1 cellular context compared by ENCODE assay signal in genomic region chr16:20900299-20901067, GRCh38.
TF ChIP-seq lines count a peak whose summit lies in the region.

A gene with protein sequence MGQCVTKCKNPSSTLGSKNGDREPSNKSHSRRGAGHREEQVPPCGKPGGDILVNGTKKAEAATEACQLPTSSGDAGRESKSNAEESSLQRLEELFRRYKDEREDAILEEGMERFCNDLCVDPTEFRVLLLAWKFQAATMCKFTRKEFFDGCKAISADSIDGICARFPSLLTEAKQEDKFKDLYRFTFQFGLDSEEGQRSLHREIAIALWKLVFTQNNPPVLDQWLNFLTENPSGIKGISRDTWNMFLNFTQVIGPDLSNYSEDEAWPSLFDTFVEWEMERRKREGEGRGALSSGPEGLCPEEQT (minus strand): TSS chr16:20900358. CDS start chr16:20862538, 37,820 bp downstream.
LYRM1 (plus strand) TSS chr16:20900771; CDS start chr16:20915556, 14,785 bp downstream.

TF ChIP-seq in HepG2, 621 proteins besides CTCF, POLR2A, EP300 and RAD21 (continued from another document and continues in another):
- TF ChIP-seq, protein P1, sequence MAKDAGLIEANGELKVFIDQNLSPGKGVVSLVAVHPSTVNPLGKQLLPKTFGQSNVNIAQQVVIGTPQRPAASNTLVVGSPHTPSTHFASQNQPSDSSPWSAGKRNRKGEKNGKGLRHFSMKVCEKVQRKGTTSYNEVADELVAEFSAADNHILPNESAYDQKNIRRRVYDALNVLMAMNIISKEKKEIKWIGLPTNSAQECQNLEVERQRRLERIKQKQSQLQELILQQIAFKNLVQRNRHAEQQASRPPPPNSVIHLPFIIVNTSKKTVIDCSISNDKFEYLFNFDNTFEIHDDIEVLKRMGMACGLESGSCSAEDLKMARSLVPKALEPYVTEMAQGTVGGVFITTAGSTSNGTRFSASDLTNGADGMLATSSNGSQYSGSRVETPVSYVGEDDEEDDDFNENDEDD (CRISPR knock-in tag; IDR thresholded peaks at IDR 0.05; ENCODE audit: borderline replicate concordance): 0 out of 2 replicates have a peak, but pooled peaks have one; percentile 53
- TF ChIP-seq, protein P2, sequence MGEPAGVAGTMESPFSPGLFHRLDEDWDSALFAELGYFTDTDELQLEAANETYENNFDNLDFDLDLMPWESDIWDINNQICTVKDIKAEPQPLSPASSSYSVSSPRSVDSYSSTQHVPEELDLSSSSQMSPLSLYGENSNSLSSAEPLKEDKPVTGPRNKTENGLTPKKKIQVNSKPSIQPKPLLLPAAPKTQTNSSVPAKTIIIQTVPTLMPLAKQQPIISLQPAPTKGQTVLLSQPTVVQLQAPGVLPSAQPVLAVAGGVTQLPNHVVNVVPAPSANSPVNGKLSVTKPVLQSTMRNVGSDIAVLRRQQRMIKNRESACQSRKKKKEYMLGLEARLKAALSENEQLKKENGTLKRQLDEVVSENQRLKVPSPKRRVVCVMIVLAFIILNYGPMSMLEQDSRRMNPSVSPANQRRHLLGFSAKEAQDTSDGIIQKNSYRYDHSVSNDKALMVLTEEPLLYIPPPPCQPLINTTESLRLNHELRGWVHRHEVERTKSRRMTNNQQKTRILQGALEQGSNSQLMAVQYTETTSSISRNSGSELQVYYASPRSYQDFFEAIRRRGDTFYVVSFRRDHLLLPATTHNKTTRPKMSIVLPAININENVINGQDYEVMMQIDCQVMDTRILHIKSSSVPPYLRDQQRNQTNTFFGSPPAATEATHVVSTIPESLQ (CRISPR knock-in tag; conservative IDR thresholded peaks at IDR 0.05): no peak
- no peak for TF ChIP-seq NFIC (IDR thresholded peaks at IDR 0.05; ENCODE audit: low read length)
- TF ChIP-seq HNRNPLL (IDR thresholded peaks at IDR 0.05; ENCODE audit: low read depth, low read length, poor library complexity, severe bottlenecking): peak; percentile 96
- TF ChIP-seq SIN3B (IDR thresholded peaks at IDR 0.05; ENCODE audit: low read length): no peak
- peak; percentile 58; the same call in 1 of the 2 replicates for TF ChIP-seq SIN3A (IDR thresholded peaks at IDR 0.05; ENCODE audit: borderline replicate concordance, low read depth, low read length)
- no peak for TF ChIP-seq RAD51 (IDR thresholded peaks at IDR 0.05; ENCODE audit: borderline replicate concordance)
- peak; percentile 77; the same call in 1 of the 2 replicates for TF ChIP-seq ZBTB42 (CRISPR knock-in tag; IDR thresholded peaks at IDR 0.05)
- peak; percentile 96 for TF ChIP-seq ATF1 (CRISPR knock-in tag; IDR thresholded peaks at IDR 0.05)
- TF ChIP-seq ZSCAN21 (CRISPR knock-in tag; IDR thresholded peaks at IDR 0.05; ENCODE audit: borderline replicate concordance): peak; percentile 91; the same call in 1 of the 2 replicates
- peak; percentile 84; the same call in 1 of the 2 replicates for TF ChIP-seq ZNF205 (CRISPR knock-in tag; IDR thresholded peaks at IDR 0.05)
- peak; percentile 86 for TF ChIP-seq RFXAP (CRISPR knock-in tag; IDR thresholded peaks at IDR 0.05; ENCODE audit: borderline replicate concordance)
- peak; percentile 74 for TF ChIP-seq ZNF44 (CRISPR knock-in tag; IDR thresholded peaks at IDR 0.05)
- TF ChIP-seq ZBTB20 (CRISPR knock-in tag; IDR thresholded peaks at IDR 0.05; ENCODE audit: borderline replicate concordance, low read depth): peak; percentile 83; the same call in 1 of the 2 replicates
- TF ChIP-seq FLYWCH1 (CRISPR knock-in tag; IDR thresholded peaks at IDR 0.05): no peak
- TF ChIP-seq, protein P3, sequence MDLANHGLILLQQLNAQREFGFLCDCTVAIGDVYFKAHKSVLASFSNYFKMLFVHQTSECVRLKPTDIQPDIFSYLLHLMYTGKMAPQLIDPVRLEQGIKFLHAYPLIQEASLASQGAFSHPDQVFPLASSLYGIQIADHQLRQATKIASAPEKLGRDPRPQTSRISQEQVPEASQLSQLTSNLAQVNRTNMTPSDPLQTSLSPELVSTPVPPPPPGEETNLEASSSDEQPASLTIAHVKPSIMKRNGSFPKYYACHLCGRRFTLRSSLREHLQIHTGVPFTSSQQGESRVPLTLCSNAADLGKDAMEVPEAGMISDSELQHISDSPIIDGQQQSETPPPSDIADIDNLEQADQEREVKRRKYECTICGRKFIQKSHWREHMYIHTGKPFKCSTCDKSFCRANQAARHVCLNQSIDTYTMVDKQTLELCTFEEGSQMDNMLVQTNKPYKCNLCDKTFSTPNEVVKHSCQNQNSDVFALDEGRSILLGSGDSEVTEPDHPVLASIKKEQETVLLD (CRISPR knock-in tag; IDR thresholded peaks at IDR 0.05; ENCODE audit: low read depth): peak; percentile 92
- TF ChIP-seq, protein P4, sequence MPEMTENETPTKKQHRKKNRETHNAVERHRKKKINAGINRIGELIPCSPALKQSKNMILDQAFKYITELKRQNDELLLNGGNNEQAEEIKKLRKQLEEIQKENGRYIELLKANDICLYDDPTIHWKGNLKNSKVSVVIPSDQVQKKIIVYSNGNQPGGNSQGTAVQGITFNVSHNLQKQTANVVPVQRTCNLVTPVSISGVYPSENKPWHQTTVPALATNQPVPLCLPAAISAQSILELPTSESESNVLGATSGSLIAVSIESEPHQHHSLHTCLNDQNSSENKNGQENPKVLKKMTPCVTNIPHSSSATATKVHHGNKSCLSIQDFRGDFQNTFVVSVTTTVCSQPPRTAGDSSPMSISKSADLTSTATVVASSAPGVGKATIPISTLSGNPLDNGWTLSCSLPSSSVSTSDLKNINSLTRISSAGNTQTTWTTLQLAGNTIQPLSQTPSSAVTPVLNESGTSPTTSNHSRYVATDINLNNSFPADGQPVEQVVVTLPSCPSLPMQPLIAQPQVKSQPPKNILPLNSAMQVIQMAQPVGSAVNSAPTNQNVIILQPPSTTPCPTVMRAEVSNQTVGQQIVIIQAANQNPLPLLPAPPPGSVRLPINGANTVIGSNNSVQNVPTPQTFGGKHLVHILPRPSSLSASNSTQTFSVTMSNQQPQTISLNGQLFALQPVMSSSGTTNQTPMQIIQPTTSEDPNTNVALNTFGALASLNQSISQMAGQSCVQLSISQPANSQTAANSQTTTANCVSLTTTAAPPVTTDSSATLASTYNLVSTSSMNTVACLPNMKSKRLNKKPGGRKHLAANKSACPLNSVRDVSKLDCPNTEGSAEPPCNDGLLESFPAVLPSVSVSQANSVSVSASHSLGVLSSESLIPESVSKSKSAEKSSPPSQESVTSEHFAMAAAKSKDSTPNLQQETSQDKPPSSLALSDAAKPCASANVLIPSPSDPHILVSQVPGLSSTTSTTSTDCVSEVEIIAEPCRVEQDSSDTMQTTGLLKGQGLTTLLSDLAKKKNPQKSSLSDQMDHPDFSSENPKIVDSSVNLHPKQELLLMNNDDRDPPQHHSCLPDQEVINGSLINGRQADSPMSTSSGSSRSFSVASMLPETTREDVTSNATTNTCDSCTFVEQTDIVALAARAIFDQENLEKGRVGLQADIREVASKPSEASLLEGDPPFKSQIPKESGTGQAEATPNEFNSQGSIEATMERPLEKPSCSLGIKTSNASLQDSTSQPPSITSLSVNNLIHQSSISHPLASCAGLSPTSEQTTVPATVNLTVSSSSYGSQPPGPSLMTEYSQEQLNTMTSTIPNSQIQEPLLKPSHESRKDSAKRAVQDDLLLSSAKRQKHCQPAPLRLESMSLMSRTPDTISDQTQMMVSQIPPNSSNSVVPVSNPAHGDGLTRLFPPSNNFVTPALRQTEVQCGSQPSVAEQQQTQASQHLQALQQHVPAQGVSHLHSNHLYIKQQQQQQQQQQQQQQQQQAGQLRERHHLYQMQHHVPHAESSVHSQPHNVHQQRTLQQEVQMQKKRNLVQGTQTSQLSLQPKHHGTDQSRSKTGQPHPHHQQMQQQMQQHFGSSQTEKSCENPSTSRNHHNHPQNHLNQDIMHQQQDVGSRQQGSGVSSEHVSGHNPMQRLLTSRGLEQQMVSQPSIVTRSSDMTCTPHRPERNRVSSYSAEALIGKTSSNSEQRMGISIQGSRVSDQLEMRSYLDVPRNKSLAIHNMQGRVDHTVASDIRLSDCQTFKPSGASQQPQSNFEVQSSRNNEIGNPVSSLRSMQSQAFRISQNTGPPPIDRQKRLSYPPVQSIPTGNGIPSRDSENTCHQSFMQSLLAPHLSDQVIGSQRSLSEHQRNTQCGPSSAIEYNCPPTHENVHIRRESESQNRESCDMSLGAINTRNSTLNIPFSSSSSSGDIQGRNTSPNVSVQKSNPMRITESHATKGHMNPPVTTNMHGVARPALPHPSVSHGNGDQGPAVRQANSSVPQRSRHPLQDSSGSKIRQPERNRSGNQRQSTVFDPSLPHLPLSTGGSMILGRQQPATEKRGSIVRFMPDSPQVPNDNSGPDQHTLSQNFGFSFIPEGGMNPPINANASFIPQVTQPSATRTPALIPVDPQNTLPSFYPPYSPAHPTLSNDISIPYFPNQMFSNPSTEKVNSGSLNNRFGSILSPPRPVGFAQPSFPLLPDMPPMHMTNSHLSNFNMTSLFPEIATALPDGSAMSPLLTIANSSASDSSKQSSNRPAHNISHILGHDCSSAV (CRISPR knock-in tag; IDR thresholded peaks at IDR 0.05; ENCODE audit: borderline replicate concordance): peak; percentile 90; the same call in 1 of the 2 replicates
- TF ChIP-seq ZNF567 (CRISPR knock-in tag; IDR thresholded peaks at IDR 0.05; ENCODE audit: borderline replicate concordance): peak; percentile 65; the same call in 1 of the 2 replicates
- TF ChIP-seq TAF1 (CRISPR knock-in tag; IDR thresholded peaks at IDR 0.05): peak; percentile 91
- TF ChIP-seq RXRB (CRISPR knock-in tag; IDR thresholded peaks at IDR 0.05; ENCODE audit: borderline replicate concordance): no peak
- peak; percentile 84 for TF ChIP-seq HDAC1 (CRISPR knock-in tag; IDR thresholded peaks at IDR 0.05)
- TF ChIP-seq, protein P5, sequence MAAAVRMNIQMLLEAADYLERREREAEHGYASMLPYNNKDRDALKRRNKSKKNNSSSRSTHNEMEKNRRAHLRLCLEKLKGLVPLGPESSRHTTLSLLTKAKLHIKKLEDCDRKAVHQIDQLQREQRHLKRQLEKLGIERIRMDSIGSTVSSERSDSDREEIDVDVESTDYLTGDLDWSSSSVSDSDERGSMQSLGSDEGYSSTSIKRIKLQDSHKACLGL (CRISPR knock-in tag; IDR thresholded peaks at IDR 0.05): peak; percentile 93
- TF ChIP-seq CCAR2 (optimal IDR thresholded peaks at IDR 0.05; ENCODE audit: low read depth, low read length): peak; percentile 43
- TF ChIP-seq, protein P6, sequence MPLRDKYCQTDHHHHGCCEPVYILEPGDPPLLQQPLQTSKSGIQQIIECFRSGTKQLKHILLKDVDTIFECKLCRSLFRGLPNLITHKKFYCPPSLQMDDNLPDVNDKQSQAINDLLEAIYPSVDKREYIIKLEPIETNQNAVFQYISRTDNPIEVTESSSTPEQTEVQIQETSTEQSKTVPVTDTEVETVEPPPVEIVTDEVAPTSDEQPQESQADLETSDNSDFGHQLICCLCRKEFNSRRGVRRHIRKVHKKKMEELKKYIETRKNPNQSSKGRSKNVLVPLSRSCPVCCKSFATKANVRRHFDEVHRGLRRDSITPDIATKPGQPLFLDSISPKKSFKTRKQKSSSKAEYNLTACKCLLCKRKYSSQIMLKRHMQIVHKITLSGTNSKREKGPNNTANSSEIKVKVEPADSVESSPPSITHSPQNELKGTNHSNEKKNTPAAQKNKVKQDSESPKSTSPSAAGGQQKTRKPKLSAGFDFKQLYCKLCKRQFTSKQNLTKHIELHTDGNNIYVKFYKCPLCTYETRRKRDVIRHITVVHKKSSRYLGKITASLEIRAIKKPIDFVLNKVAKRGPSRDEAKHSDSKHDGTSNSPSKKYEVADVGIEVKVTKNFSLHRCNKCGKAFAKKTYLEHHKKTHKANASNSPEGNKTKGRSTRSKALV (CRISPR knock-in tag; IDR thresholded peaks at IDR 0.05): peak; percentile 72; the same call in 1 of the 2 replicates
- peak; percentile 56; the same call in 1 of the 2 replicates for TF ChIP-seq ZNF776 (CRISPR knock-in tag; IDR thresholded peaks at IDR 0.05)
- TF ChIP-seq, protein P7, sequence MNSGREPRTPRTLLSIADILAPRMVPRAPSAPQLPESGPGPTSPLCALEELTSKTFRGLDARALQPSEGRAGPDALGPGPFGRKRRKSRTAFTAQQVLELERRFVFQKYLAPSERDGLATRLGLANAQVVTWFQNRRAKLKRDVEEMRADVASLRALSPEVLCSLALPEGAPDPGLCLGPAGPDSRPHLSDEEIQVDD (CRISPR knock-in tag; IDR thresholded peaks at IDR 0.05; ENCODE audit: borderline replicate concordance): peak; percentile 23; the same call in 1 of the 2 replicates
- TF ChIP-seq, protein P8, sequence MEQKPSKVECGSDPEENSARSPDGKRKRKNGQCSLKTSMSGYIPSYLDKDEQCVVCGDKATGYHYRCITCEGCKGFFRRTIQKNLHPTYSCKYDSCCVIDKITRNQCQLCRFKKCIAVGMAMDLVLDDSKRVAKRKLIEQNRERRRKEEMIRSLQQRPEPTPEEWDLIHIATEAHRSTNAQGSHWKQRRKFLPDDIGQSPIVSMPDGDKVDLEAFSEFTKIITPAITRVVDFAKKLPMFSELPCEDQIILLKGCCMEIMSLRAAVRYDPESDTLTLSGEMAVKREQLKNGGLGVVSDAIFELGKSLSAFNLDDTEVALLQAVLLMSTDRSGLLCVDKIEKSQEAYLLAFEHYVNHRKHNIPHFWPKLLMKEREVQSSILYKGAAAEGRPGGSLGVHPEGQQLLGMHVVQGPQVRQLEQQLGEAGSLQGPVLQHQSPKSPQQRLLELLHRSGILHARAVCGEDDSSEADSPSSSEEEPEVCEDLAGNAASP (CRISPR knock-in tag; IDR thresholded peaks at IDR 0.05; ENCODE audit: borderline replicate concordance): peak; percentile 18
- TF ChIP-seq ZNF782 (CRISPR knock-in tag; IDR thresholded peaks at IDR 0.05; ENCODE audit: borderline replicate concordance): peak; percentile 79
- TF ChIP-seq ZBTB4 (CRISPR knock-in tag; IDR thresholded peaks at IDR 0.05; ENCODE audit: borderline replicate concordance): peak; percentile 23; the same call in 1 of the 2 replicates
- peak; percentile 88 for TF ChIP-seq ZNF749 (CRISPR knock-in tag; IDR thresholded peaks at IDR 0.05; ENCODE audit: borderline replicate concordance)
- no peak for TF ChIP-seq ZBTB7A (CRISPR knock-in tag; IDR thresholded peaks at IDR 0.05)
- TF ChIP-seq ZNF670 (CRISPR knock-in tag; IDR thresholded peaks at IDR 0.05; ENCODE audit: borderline replicate concordance): no peak; the same call in 1 of the 2 replicates
- TF ChIP-seq ZBTB3 (CRISPR knock-in tag; IDR thresholded peaks at IDR 0.05; ENCODE audit: borderline replicate concordance, low read depth): no peak; the same call in 1 of the 2 replicates
